In the genomic region with DNA sequence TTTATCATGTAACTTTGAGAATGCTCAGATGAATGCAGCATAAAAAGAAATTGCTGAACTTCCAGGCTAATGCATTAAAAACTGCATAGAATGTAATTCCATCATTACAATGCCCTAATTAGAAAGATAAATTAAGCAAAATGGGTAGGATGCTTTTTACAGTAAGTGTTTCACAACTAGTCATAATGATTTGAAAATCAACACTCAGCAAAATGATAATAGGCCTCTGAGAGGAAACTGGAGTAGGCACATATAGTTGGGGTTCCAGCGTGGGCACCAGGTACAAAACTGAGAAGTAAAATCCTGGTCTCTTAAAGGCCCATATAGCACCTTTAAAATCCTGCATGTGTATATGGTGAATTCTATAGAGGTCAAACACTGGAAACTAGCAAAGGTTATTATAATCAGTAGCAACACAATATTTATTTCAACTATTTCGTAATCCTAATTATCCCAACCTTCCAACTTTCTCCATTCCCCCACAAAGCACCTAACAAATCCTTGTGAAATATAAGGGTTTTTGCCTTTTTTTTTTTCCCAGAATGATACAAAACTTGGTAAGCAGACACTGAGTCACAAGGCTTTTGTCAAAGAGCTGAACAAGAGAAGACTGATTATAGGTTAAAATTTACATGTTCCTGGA, we compare ENCODE assay signal across 26 cellular contexts.
"Had no signal": no experiment of that assay in that cellular context is flagged by ENCODE, and none has a peak within 500 bp of the region (broad histone marks: within the 10 kb centered on the region; RNA-seq: fewer than 3 reads in every experiment).

No MANE protein-coding gene starts in this region.

- H3K27ac ChIP-seq: foreskin keratinocyte, hepatocyte, left lung, lower lobe of right lung, sigmoid colon, skin epidermis, testis, tibial nerve, upper lobe of right lung, vagina had no signal

- H3K4me1 Mint-ChIP-seq: memory B cell; stimulated activated naive CD8-positive, alpha-beta T cell treated with anti-CD3 and anti-CD28 coated beads, Interleukin-15, amount 100 ng/mL, for 72 hours had no signal

- H3K27me3 ChIP-seq: foreskin keratinocyte, hepatocyte, left lung, sigmoid colon, testis, tibial nerve, upper lobe of right lung, vagina had no signal

- H2AFZ ChIP-seq: hepatocyte had no signal

- H3K4me3 Mint-ChIP-seq: endodermal cell; memory B cell; mesothelial cell of epicardium; natural killer cell; neural crest cell; stimulated activated naive B cell treated with anti-CD40 and anti-IgM and Interleukin-4, amounts not matched to agents 10 μg/mL and 1 μg/mL and 100 μg/mL, for 72 hours; stimulated activated naive CD8-positive, alpha-beta T cell treated with anti-CD3 and anti-CD28 coated beads, Interleukin-15, amount 100 ng/mL, for 72 hours had no signal

- H3K9me3 Mint-ChIP-seq: endodermal cell; memory B cell; mesothelial cell of epicardium; natural killer cell; neural crest cell; stimulated activated naive B cell treated with anti-CD40 and anti-IgM and Interleukin-4, amounts not matched to agents 10 μg/mL and 1 μg/mL and 100 μg/mL, for 72 hours; stimulated activated naive CD8-positive, alpha-beta T cell treated with anti-CD3 and anti-CD28 coated beads, Interleukin-15, amount 100 ng/mL, for 72 hours had no signal

- H3K9me3 ChIP-seq: left lung, lower lobe of right lung, sigmoid colon, testis, tibial nerve, upper lobe of right lung, vagina had no signal

- H3K36me3 Mint-ChIP-seq: memory B cell; mesothelial cell of epicardium; natural killer cell; stimulated activated naive B cell treated with anti-CD40 and anti-IgM and Interleukin-4, amounts not matched to agents 10 μg/mL and 1 μg/mL and 100 μg/mL, for 72 hours had no signal

- H3K36me3 ChIP-seq: left lung, lower lobe of right lung, sigmoid colon, tibial nerve, upper lobe of right lung, vagina had no signal

- H3K4me3 ChIP-seq: hepatocyte, left lung, lower lobe of right lung, sigmoid colon, skin epidermis, testis, tibial nerve, upper lobe of right lung, vagina had no signal

- FAIRE-seq: endothelial cell of umbilical vein, islet of Langerhans had no signal

- H3K4me2 ChIP-seq: hepatocyte had no signal

- H3K4me1 ChIP-seq: foreskin keratinocyte, left lung, lower lobe of right lung, sigmoid colon, testis, upper lobe of right lung, vagina had no signal

- ATAC-seq: foreskin keratinocyte; left lung; lower lobe of right lung; natural killer cell; stimulated activated naive B cell treated with anti-CD40 and anti-IgM and Interleukin-4, amounts not matched to agents 10 μg/mL and 1 μg/mL and 100 μg/mL, for 72 hours; stimulated activated naive CD8-positive, alpha-beta T cell treated with anti-CD3 and anti-CD28 coated beads, Interleukin-15, amount 100 ng/mL, for 72 hours; upper lobe of right lung had no signal

- H3K27me3 Mint-ChIP-seq: stimulated activated naive B cell treated with anti-CD40 and anti-IgM and Interleukin-4, amounts not matched to agents 10 μg/mL and 1 μg/mL and 100 μg/mL, for 72 hours had no signal

- H3K27ac Mint-ChIP-seq: endodermal cell; memory B cell; mesothelial cell of epicardium; natural killer cell; stimulated activated naive B cell treated with anti-CD40 and anti-IgM and Interleukin-4, amounts not matched to agents 10 μg/mL and 1 μg/mL and 100 μg/mL, for 72 hours; stimulated activated naive CD8-positive, alpha-beta T cell treated with anti-CD3 and anti-CD28 coated beads, Interleukin-15, amount 100 ng/mL, for 72 hours had no signal

- DNase-seq: effector CD4-positive, alpha-beta T cell; endodermal cell; erythroblast; foreskin keratinocyte; head of caudate nucleus; kidney glomerular epithelial cell; left lung; lower lobe of right lung; natural killer cell; posterior cingulate gyrus; sigmoid colon; stimulated activated CD4-positive, alpha-beta T cell treated with anti-CD3 and anti-CD28 coated beads, Interleukin-2, amount 100 ng/mL, for 24 hours; stimulated activated CD4-positive, alpha-beta T cell treated with anti-CD3 and anti-CD28 coated beads, Interleukin-4, amount 100 ng/mL, for 4 hours; stimulated activated naive B cell treated with anti-CD40 and anti-IgM and Interleukin-4, amounts not matched to agents 10 μg/mL and 1 μg/mL and 100 μg/mL, for 72 hours; stimulated activated naive CD8-positive, alpha-beta T cell treated with anti-CD3 and anti-CD28 coated beads, Interleukin-15, amount 100 ng/mL, for 72 hours; testis; upper lobe of right lung had no signal

- H3K79me2 ChIP-seq: hepatocyte had no signal
